1 cellular context compared by ENCODE assay signal in the genomic region with DNA sequence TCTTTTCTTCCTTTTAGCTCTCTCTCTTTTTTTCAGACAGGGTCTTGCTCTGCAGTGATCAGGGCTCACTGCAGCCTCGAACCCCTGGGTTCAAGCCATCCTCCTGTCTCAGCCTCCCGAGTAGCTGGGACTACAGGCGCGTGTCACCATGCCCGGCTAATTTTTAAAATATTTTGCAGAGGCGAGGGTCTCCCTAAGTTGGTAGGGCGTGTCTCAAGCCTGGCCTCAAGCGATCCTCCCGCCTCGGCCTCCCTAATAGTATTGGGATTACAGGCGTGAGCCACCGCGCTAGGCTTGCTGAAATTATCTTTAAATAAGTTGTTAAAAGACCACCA.
TF ChIP-seq lines count a peak whose summit lies in the region.

No MANE protein-coding gene starts in this region.

TF ChIP-seq in HEK293, 187 proteins besides CTCF, POLR2A, EP300 and RAD21 (continued from another document):
- TF ChIP-seq ZBTB8A (tag by site-specific recombination; IDR thresholded peaks at IDR 0.05) (no peak), BCL11B (tag by site-specific recombination; IDR thresholded peaks at IDR 0.05; ENCODE audit: low read depth) (no peak)
